Comparison of ENCODE assay signal across 20 cellular contexts in the genomic region with DNA sequence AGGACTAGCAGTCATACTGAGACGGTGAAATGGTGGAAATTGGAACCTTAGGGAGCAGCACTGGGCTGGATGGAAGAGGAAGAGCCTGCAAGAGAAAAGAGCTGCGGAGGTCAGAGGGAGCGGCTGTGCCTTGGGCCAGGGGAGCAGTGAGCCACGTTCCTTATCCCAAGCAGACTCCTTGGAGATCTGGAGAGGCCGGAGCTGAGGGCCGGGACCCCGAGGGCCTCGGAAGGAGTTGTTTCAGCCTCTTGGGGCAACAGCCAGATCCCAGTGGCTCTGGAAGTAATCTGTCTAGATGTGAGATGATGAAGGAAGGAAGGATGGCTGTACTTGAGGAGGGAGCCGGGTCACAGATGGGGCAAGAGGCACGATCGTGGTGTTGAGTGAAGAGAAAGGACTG.
"Had no signal": no experiment of that assay in that cellular context is flagged by ENCODE, and none has a peak within 500 bp of the region (broad histone marks: within the 10 kb centered on the region; RNA-seq: fewer than 3 reads in every experiment).

No MANE protein-coding gene starts in this region.

- H3K4me3 ChIP-seq: colonic mucosa, heart right ventricle, left lung, lower lobe of right lung, stomach, thoracic aorta, transverse colon had no signal

- H3K36me3 Mint-ChIP-seq: natural killer cell had no signal

- H3K4me1 Mint-ChIP-seq: mesothelial cell of epicardium had no signal

- H3K9me3 ChIP-seq: colonic mucosa, heart right ventricle, left lung, lower lobe of right lung, neutrophil, stomach, thoracic aorta, transverse colon had no signal

- H3K4me3 Mint-ChIP-seq: memory B cell, mesothelial cell of epicardium, natural killer cell had no signal

- ATAC-seq: heart right ventricle, left lung, lower lobe of right lung, natural killer cell, right cardiac atrium had no signal

- H3K27ac Mint-ChIP-seq: memory B cell, mesothelial cell of epicardium, natural killer cell had no signal

- H3K27ac ChIP-seq: colonic mucosa, heart right ventricle, left lung, lower lobe of right lung, neutrophil, stomach, thoracic aorta, transverse colon had no signal

- H3K27me3 Mint-ChIP-seq: memory B cell had no signal

- H3K27me3 ChIP-seq: colonic mucosa, heart right ventricle, left lung, neutrophil, stomach, transverse colon had no signal

- H3K9me3 Mint-ChIP-seq: memory B cell, natural killer cell had no signal

- DNase-seq: cerebellar nuclear complex; colonic mucosa; dermis blood vessel endothelial cell; foreskin melanocyte; heart right ventricle; hypothalamus; left lung; lower lobe of right lung; natural killer cell; right cardiac atrium; small intestine; stimulated activated CD4-positive, alpha-beta T cell treated with anti-CD3 and anti-CD28 coated beads, Interleukin-12 subunit alpha, Interleukin-12 subunit beta, amount 100 ng/mL, for 4 hours; stimulated activated naive CD4-positive, alpha-beta T cell; stomach; substantia nigra; transverse colon had no signal

- H3K4me1 ChIP-seq: colonic mucosa, left lung, lower lobe of right lung, stomach, transverse colon had no signal
